Comparison of ENCODE assay signal across 9 cellular contexts in the genomic region with DNA sequence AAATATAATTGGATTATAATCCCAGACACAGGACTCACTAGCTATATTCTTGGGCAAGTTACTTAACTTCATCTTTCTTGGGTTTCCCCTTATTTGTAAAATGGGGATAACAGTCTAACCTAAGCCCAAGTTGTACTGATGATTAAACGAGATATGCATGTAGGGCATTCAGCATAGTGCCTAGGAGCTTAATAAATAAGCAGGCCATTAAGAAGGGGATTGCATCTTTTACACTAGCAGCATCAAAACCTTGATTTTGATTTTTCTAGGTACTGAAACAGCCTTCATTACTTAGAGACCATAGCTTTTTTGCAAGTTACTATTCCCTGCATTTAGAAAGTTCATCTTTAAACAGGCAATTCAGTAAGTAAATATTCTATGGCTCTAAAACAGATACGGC. TPM values are rescaled to one million over a fixed set of nuclear protein-coding genes. Genes with fewer than 3 reads are reported as not detected.
A peak's percentile ranks its signal among the peaks of the same experiment; 100 is the strongest.
DNase-seq lines count a peak whose midpoint lies in the region; ATAC-seq and TF ChIP-seq lines count a peak whose summit lies in the region.
"Had no signal": no experiment of that assay in that cellular context is flagged by ENCODE, and none has a peak within 500 bp of the region (broad histone marks: within the 10 kb centered on the region; RNA-seq: fewer than 3 reads in every experiment).

No MANE protein-coding gene starts in this region.

- H3K36me3 ChIP-seq in iPS-20b (ENCODE audit: insufficient read depth, low read depth, low read length) (no peaks in the 10 kb centered on the region), stomach (no peaks in the 10 kb centered on the region)

- peaks cover 5% of the 10 kb centered on the region for H3K4me1 ChIP-seq in iPS-20b (ENCODE audit: insufficient read depth, low read length)
- peaks cover 0 to 17% (median 8%) of the 10 kb centered on the region in 4 donors for H3K4me1 ChIP-seq in stomach

- H3K9me3 Mint-ChIP-seq in activated T-helper 17 cell treated with anti-CD3 and anti-CD28 coated beads, Interleukin-2, amount 50 U/mL, for 72 hours, result no peaks in the 10 kb centered on the region

- ATAC-seq in activated T-helper 17 cell treated with anti-CD3 and anti-CD28 coated beads, Interleukin-2, amount 50 U/mL, for 72 hours (replicated peaks), result no peak
- no peak for ATAC-seq in GM18907 (IDR thresholded peaks at IDR 0.05; ENCODE audit: unreplicated experiment)
- ATAC-seq in GM18505 (IDR thresholded peaks at IDR 0.05; ENCODE audit: unreplicated experiment), result no peak

- no peak for TF ChIP-seq CTCF in stomach (IDR thresholded peaks at IDR 0.05)

- H3K9me3 ChIP-seq in iPS-20b (ENCODE audit: insufficient read depth, low read depth, low read length), result no peaks in the 10 kb centered on the region
- no peaks in the 10 kb centered on the region for H3K9me3 ChIP-seq in stomach

- H3K4me1 Mint-ChIP-seq in activated T-helper 17 cell treated with anti-CD3 and anti-CD28 coated beads, Interleukin-2, amount 50 U/mL, for 72 hours, result peaks cover 6% of the 10 kb centered on the region

- no peaks in the 10 kb centered on the region for H3K27me3 Mint-ChIP-seq in activated T-helper 17 cell treated with anti-CD3 and anti-CD28 coated beads, Interleukin-2, amount 50 U/mL, for 72 hours

- DNase-seq in NCI-H146 (lab: John Stamatoyannopoulos, UW), result peak; percentile 7
- no peak for DNase-seq in NCI-H146 treated with DMSO at 0.1 percent for 48 hours (lab: John Stamatoyannopoulos, UW; ENCODE audit: unreplicated experiment)
- no peak for DNase-seq in stomach
- no peak for DNase-seq in UCSD-AML1 (lab: John Stamatoyannopoulos, UW; ENCODE audit: unreplicated experiment)
- DNase-seq: activated gamma-delta T cell had no signal

- peak overlapping the region; percentile 83; the same call in 1 of the 2 replicates for H3K9ac ChIP-seq in iPS-20b (ENCODE audit: low read depth, low read length)

- TF ChIP-seq POLR2A in stomach (IDR thresholded peaks at IDR 0.05) (no peak), GM18505 (IDR thresholded peaks at IDR 0.05; ENCODE audit: borderline replicate concordance, extremely low read depth, insufficient read depth, insufficient read length) (no peak)

- no peak for TF ChIP-seq EP300 in stomach (IDR thresholded peaks at IDR 0.05)

- H3K27me3 ChIP-seq in iPS-20b (ENCODE audit: insufficient read depth, low read length) (peaks cover 8% of the 10 kb centered on the region; the same call in 1 of the 2 replicates), stomach (no peaks in the 10 kb centered on the region)

- intact Hi-C loops in stomach (cut with DNase I; ENCODE audit: low total_unique reads), result no loop called here

- no peak overlapping the region for H3K27ac Mint-ChIP-seq in activated T-helper 17 cell treated with anti-CD3 and anti-CD28 coated beads, Interleukin-2, amount 50 U/mL, for 72 hours

- H3K4me3 ChIP-seq in iPS-20b (ENCODE audit: low read length) (peak overlapping the region; percentile 74), stomach (peak overlapping the region; percentile 78 to 97 (median 96))

- 15 to 23% (median 17%) methylated on average over 2 of the region's 2 CpGs for whole genome bisulfite sequencing in stomach, 5 donors

- peak overlapping the region; percentile 99 for H3K4me3 Mint-ChIP-seq in activated T-helper 17 cell treated with anti-CD3 and anti-CD28 coated beads, Interleukin-2, amount 50 U/mL, for 72 hours

- H3K27ac ChIP-seq in iPS-20b (ENCODE audit: low read length), result no peak overlapping the region
- H3K27ac ChIP-seq in stomach, result peak overlapping the region in 4 of 5 donors; percentile 99 to 100 (median 99)

- H3K36me3 Mint-ChIP-seq in activated T-helper 17 cell treated with anti-CD3 and anti-CD28 coated beads, Interleukin-2, amount 50 U/mL, for 72 hours (ENCODE audit: low read depth), result no peaks in the 10 kb centered on the region

RNA-seq across cellular contexts. Expression of gene QKI, which starts 2.2 kb away (rescaled TPM):
- 10 to 100 TPM; 41.3 to 49.0 TPM for total RNA-seq in activated T-helper 17 cell treated with anti-CD3 and anti-CD28 coated beads, Interleukin-2, amount 50 U/mL, for 72 hours
- 100 to 1,000 TPM in 2 of 5 donors, 10 to 100 TPM in 3; 13.9 to 261 (median 76.7) TPM for total RNA-seq in stomach
- 10 to 100 TPM in 2 of 3 donors, 1 to 10 TPM in 1; 8.0 to 25.5 (median 20.2) TPM for polyA plus RNA-seq in stomach
